8 cellular contexts compared by ENCODE assay signal in genomic region chr17:7916799-7917198, GRCh38. TPM values are rescaled to one million over a fixed set of nuclear protein-coding genes. Genes with fewer than 3 reads are reported as not detected.
DNase-seq lines count a peak whose midpoint lies in the region; ATAC-seq, FAIRE-seq and TF ChIP-seq lines count a peak whose summit lies in the region.

No MANE protein-coding gene starts in this region.

- WGBS in heart left ventricle, 4 donors, result 50 to 62% (median 58%) methylated on average over 2 of the region's 2 CpGs
- 63% methylated on average over 2 of the region's 2 CpGs for WGBS in mesenchymal stem cell
- WGBS in upper lobe of left lung, 2 donors, result 79 to 90% methylated on average over 2 of the region's 2 CpGs
- WGBS in spleen, 5 donors, result 90 to 93% (median 91%) methylated on average over 2 of the region's 2 CpGs; no CpG with 5 or more reads in 1 of the 5 donors
- WGBS in small intestine, 3 donors, result 81 to 93% (median 90%) methylated on average over 2 of the region's 2 CpGs

- H3K27me3 ChIP-seq in heart left ventricle, result no peaks in the 10 kb centered on the region
- no peaks in the 10 kb centered on the region for H3K27me3 ChIP-seq in astrocyte (ENCODE audit: insufficient read depth, low read length)
- H3K27me3 ChIP-seq in mesenchymal stem cell (ENCODE audit: control insufficient read depth in 1 of 2, insufficient read depth in 1 of 2, low read length in 2 of 2), result no peaks in the 10 kb centered on the region
- no peaks in the 10 kb centered on the region for H3K27me3 ChIP-seq in upper lobe of left lung
- no peaks in the 10 kb centered on the region for H3K27me3 ChIP-seq in spleen (replicated peaks in 1 of 7)
- no peaks in the 10 kb centered on the region for H3K27me3 ChIP-seq in small intestine (ENCODE audit: control insufficient read depth in 2 of 2, insufficient read depth in 2 of 2, low read length in 2 of 2)

- peaks cover 0 to 32% (median 25%) of the 10 kb centered on the region in 12 donors for H3K4me1 ChIP-seq in heart left ventricle
- peaks cover 21% of the 10 kb centered on the region for H3K4me1 ChIP-seq in astrocyte (ENCODE audit: insufficient read depth, low read length)
- H3K4me1 ChIP-seq in mesenchymal stem cell (ENCODE audit: control insufficient read depth, insufficient read depth, low read depth, low read length), result peaks cover 15% of the 10 kb centered on the region
- H3K4me1 ChIP-seq in upper lobe of left lung, result peaks cover 20 to 26% (median 25%) of the 10 kb centered on the region in 4 donors
- H3K4me1 ChIP-seq in spleen, result peaks cover 12 to 39% (median 27%) of the 10 kb centered on the region in 6 donors
- H3K4me1 ChIP-seq in small intestine (ENCODE audit: control insufficient read depth in 2 of 2, insufficient read depth in 1 of 2, low read depth in 1 of 2, low read length in 1 of 2), result no peaks in the 10 kb centered on the region

- H3K4me3 ChIP-seq in heart left ventricle (peak overlapping the region in 9 of 12 donors; percentile 51 to 83 (median 65)), astrocyte (ENCODE audit: insufficient read depth, low read depth, low read length) (peak overlapping the region; percentile 31), mesenchymal stem cell (ENCODE audit: insufficient read depth in 1 of 2, low read depth in 1 of 2, low read length in 2 of 2) (peak overlapping the region in 1 of 2 experiments; percentile 75), upper lobe of left lung (peak overlapping the region in 1 of 4 donors; percentile 65), spleen (peak overlapping the region in 2 of 8 donors; percentile 66 to 78), small intestine (ENCODE audit: low read depth in 1 of 2, low read length in 2 of 2) (no peak overlapping the region)

- H3K23ac ChIP-seq in mesenchymal stem cell (ENCODE audit: low read length in 2 of 2), result no peak overlapping the region

- H2AFZ ChIP-seq in astrocyte (ENCODE audit: low read depth, low read length), result peak overlapping the region; percentile 80
- no peak overlapping the region for H2AFZ ChIP-seq in mesenchymal stem cell (ENCODE audit: low read depth, low read length)

- no peaks in the 10 kb centered on the region for H3K36me3 Mint-ChIP-seq in astrocyte (ENCODE audit: low read depth, unreplicated experiment)

- H3K27ac ChIP-seq in heart left ventricle (peak overlapping the region in 11 of 12 donors; percentile 89 to 98 (median 95)), astrocyte (ENCODE audit: low read depth, low read length) (peak overlapping the region; percentile 81), mesenchymal stem cell (ENCODE audit: low read length, poor library complexity, severe bottlenecking) (no peak overlapping the region), upper lobe of left lung (peak overlapping the region; percentile 94 to 98 (median 96)), spleen (peak overlapping the region in 4 of 8 donors; percentile 90 to 93 (median 92)), small intestine (ENCODE audit: low read depth in 1 of 2, low read length in 1 of 2) (peak overlapping the region in 1 of 2 donors; percentile 95)

- no peaks in the 10 kb centered on the region for H3K79me2 ChIP-seq in astrocyte (ENCODE audit: insufficient read depth, low read length)

- no peak for TF ChIP-seq EP300 in upper lobe of left lung (IDR thresholded peaks at IDR 0.05)

- peaks cover 7% of the 10 kb centered on the region for H3K4me1 Mint-ChIP-seq in astrocyte (ENCODE audit: low read depth, unreplicated experiment)

- H3K9me3 Mint-ChIP-seq in astrocyte (ENCODE audit: unreplicated experiment), result no peaks in the 10 kb centered on the region

- ATAC-seq in heart left ventricle, result no peak
- ATAC-seq in Right ventricle myocardium inferior, result no peak
- ATAC-seq in upper lobe of left lung (ENCODE audit: low FRiP score in 2 of 2), result no peak
- no peak for ATAC-seq in HG03442 (IDR thresholded peaks at IDR 0.05; ENCODE audit: unreplicated experiment)

- no peak overlapping the region for H3K18ac ChIP-seq in mesenchymal stem cell (ENCODE audit: low read depth in 1 of 2, low read length in 2 of 2)

- H4K8ac ChIP-seq in mesenchymal stem cell (ENCODE audit: low read length), result peak overlapping the region; percentile 1

- no peak overlapping the region for H2BK15ac ChIP-seq in mesenchymal stem cell (ENCODE audit: low read depth, poor library complexity, severe bottlenecking)

- H3K4me3 Mint-ChIP-seq in astrocyte (ENCODE audit: unreplicated experiment), result peak overlapping the region; percentile 81

- H3K9me3 ChIP-seq in heart left ventricle, result no peaks in the 10 kb centered on the region
- no peaks in the 10 kb centered on the region for H3K9me3 ChIP-seq in astrocyte (ENCODE audit: insufficient read depth, low read depth, low read length)
- H3K9me3 ChIP-seq in mesenchymal stem cell (ENCODE audit: control insufficient read depth, low read length), result no peaks in the 10 kb centered on the region
- no peaks in the 10 kb centered on the region for H3K9me3 ChIP-seq in upper lobe of left lung
- H3K9me3 ChIP-seq in spleen, result no peaks in the 10 kb centered on the region
- no peaks in the 10 kb centered on the region for H3K9me3 ChIP-seq in small intestine (ENCODE audit: control insufficient read depth, low read depth)

- no peak for FAIRE-seq in astrocyte (lab: Jason Lieb, UNC)
- FAIRE-seq in small intestine (lab: Jason Lieb, UNC), result no peak

- H3K36me3 ChIP-seq in heart left ventricle, result peaks cover 0 to 4% (median 0%) of the 10 kb centered on the region in 9 donors
- H3K36me3 ChIP-seq in astrocyte (ENCODE audit: insufficient read depth, low read length), result no peaks in the 10 kb centered on the region
- peaks cover 7 to 9% of the 10 kb centered on the region in 2 experiments for H3K36me3 ChIP-seq in mesenchymal stem cell (ENCODE audit: control insufficient read depth in 1 of 2, insufficient read depth in 2 of 2, low read depth in 1 of 2, low read length in 2 of 2)
- no peaks in the 10 kb centered on the region for H3K36me3 ChIP-seq in upper lobe of left lung
- H3K36me3 ChIP-seq in spleen, result peaks cover 0 to 8% (median 4%) of the 10 kb centered on the region in 6 donors
- no peaks in the 10 kb centered on the region for H3K36me3 ChIP-seq in small intestine (ENCODE audit: control insufficient read depth in 2 of 2, insufficient read depth in 2 of 2, low read length in 2 of 2)

- peaks cover 7% of the 10 kb centered on the region for H3K27me3 Mint-ChIP-seq in astrocyte (ENCODE audit: low read depth, unreplicated experiment)

- intact Hi-C loops in heart left ventricle (cut with DNase I), result loop anchor here in 1 of 10 donors (10.0 kb wide), 1 partner anchor 138 kb away; no protein-coding TSS in a partner anchor
- intact Hi-C loops in Right ventricle myocardium inferior (cut with DNase I), result no loop called here
- intact Hi-C loops in spleen (cut with DNase I; ENCODE audit: low total_unique reads), result loop anchor here (2.0 kb wide), 1 partner anchor 74 kb away; no protein-coding TSS in a partner anchor

- peak overlapping the region; percentile 92 for H3K27ac Mint-ChIP-seq in astrocyte (ENCODE audit: unreplicated experiment)

- peak overlapping the region; percentile 91 for H3K4me2 ChIP-seq in astrocyte (ENCODE audit: low read length)
- no peak overlapping the region for H3K4me2 ChIP-seq in mesenchymal stem cell (ENCODE audit: low read length, poor library complexity, severe bottlenecking)

- H4K20me1 ChIP-seq in astrocyte (ENCODE audit: insufficient read depth, low read length), result peaks cover 10% of the 10 kb centered on the region

- no peak overlapping the region for H2BK12ac ChIP-seq in mesenchymal stem cell (ENCODE audit: low read length in 2 of 2)

- H3K4ac ChIP-seq in mesenchymal stem cell (ENCODE audit: low read depth in 1 of 2, low read length in 2 of 2), result no peak overlapping the region

- no peak overlapping the region for H2BK5ac ChIP-seq in mesenchymal stem cell (ENCODE audit: low read depth, low read length, poor library complexity, severe bottlenecking)

- TF ChIP-seq POLR2A in heart left ventricle (IDR thresholded peaks at IDR 0.05) (no peak), upper lobe of left lung (IDR thresholded peaks at IDR 0.05) (no peak), spleen (IDR thresholded peaks at IDR 0.05) (no peak)

- TF ChIP-seq CTCF in heart left ventricle (IDR thresholded peaks at IDR 0.05) (no peak), astrocyte (IDR thresholded peaks at IDR 0.05; ENCODE audit: insufficient read depth, low read depth, low read length) (no peak), upper lobe of left lung (IDR thresholded peaks at IDR 0.05) (no peak), spleen (IDR thresholded peaks at IDR 0.05 in 8 of 11, conservative IDR thresholded peaks at IDR 0.05 in 3 of 11) (no peak)

- H4K91ac ChIP-seq in mesenchymal stem cell (ENCODE audit: low read length), result no peak overlapping the region

- no peak overlapping the region for H2AK5ac ChIP-seq in mesenchymal stem cell (ENCODE audit: low read length, severe bottlenecking)

- H3K79me1 ChIP-seq in mesenchymal stem cell (replicated peaks; ENCODE audit: low read length, poor library complexity, severe bottlenecking), result peaks cover 2% of the 10 kb centered on the region

- peak in 1 of 5 donors; percentile 5 for DNase-seq in heart left ventricle
- no peak for DNase-seq in Right ventricle myocardium inferior (ENCODE audit: missing footprints)
- DNase-seq in astrocyte (ENCODE audit: low read depth), result peak; percentile 74
- peak; percentile 2 for DNase-seq in mesenchymal stem cell
- DNase-seq in upper lobe of left lung, result no peak
- no peak for DNase-seq in spleen
- DNase-seq in small intestine, result no peak

- H2BK120ac ChIP-seq in mesenchymal stem cell (ENCODE audit: low read depth, low read length), result no peak overlapping the region

- peak overlapping the region; percentile 69 for H3K9ac ChIP-seq in astrocyte (ENCODE audit: low read length)
- H3K9ac ChIP-seq in mesenchymal stem cell (ENCODE audit: low read length), result peak overlapping the region; percentile 89

- H3K14ac ChIP-seq in mesenchymal stem cell (ENCODE audit: low read length in 2 of 2), result no peak overlapping the region

RNA-seq across cellular contexts. Expression of gene RNF227, which starts 0.7 kb away (rescaled TPM):
- 1 to 10 TPM in 5 of 9 donors, under 1 TPM in 4; 0.51 to 4.9 (median 1.1) TPM for total RNA-seq in heart left ventricle
- under 1 TPM; 0.79 to 0.88 TPM for polyA plus RNA-seq in heart left ventricle
- 0.70 TPM for total RNA-seq in Right ventricle myocardium inferior
- 0.54 and 1.1 TPM in 2 replicates for total RNA-seq in astrocyte
- polyA plus RNA-seq in mesenchymal stem cell (2013, experiment 1 of 2), result 0.39 TPM
- polyA plus RNA-seq in mesenchymal stem cell (2013, experiment 2 of 2), result 0.38 TPM
- total RNA-seq in upper lobe of left lung, result 10 to 100 TPM in 1 of 6 donors, 1 to 10 TPM in 5; 5.5 to 24.5 (median 6.3) TPM
- 10 to 100 TPM in 1 of 7 donors, 1 to 10 TPM in 6; 2.5 to 20.7 (median 3.4) TPM for total RNA-seq in spleen
- 1 to 10 TPM; 2.4 to 4.0 (median 3.8) TPM for polyA plus RNA-seq in spleen
- 1 to 10 TPM; 1.9 to 2.7 (median 2.2) TPM for polyA plus RNA-seq in small intestine

RNA-seq across cellular contexts. Expression of gene KCNAB3, which starts 12.9 kb away (rescaled TPM):
- total RNA-seq in heart left ventricle (1 to 10 TPM in 2 of 9 donors, under 1 TPM in 5, not detected in 2; 0.19 to 1.7 (median 0.38) TPM), Right ventricle myocardium inferior (0.32 TPM), astrocyte (1.0 and 1.4 TPM in 2 replicates), upper lobe of left lung (1 to 10 TPM; 4.2 to 10.0 (median 5.7) TPM), spleen (1 to 10 TPM; 1.1 to 6.3 (median 4.2) TPM)
- polyA plus RNA-seq in heart left ventricle (under 1 TPM; 0.22 to 0.88 TPM), spleen (1 to 10 TPM; 2.3 to 5.6 (median 2.9) TPM), small intestine (1 to 10 TPM; 1.3 to 1.8 (median 1.6) TPM)
- polyA plus RNA-seq in mesenchymal stem cell (2013, experiment 1 of 2), result 1.5 TPM
- polyA plus RNA-seq in mesenchymal stem cell (2013, experiment 2 of 2), result 0.95 TPM

RNA-seq across cellular contexts. Expression of gene TRAPPC1, which starts 14.9 kb away (rescaled TPM):
- total RNA-seq in heart left ventricle, result 100 to 1,000 TPM in 6 of 9 donors, 10 to 100 TPM in 3; 60.8 to 170 (median 125) TPM
- polyA plus RNA-seq in heart left ventricle, result 100 to 1,000 TPM; 136 to 156 TPM
- total RNA-seq in Right ventricle myocardium inferior, result 118 TPM
- 184 and 188 TPM in 2 replicates for total RNA-seq in astrocyte
- polyA plus RNA-seq in mesenchymal stem cell (2013, experiment 1 of 2), result 267 TPM
- polyA plus RNA-seq in mesenchymal stem cell (2013, experiment 2 of 2), result 276 TPM
- total RNA-seq in upper lobe of left lung, result 100 to 1,000 TPM in 2 of 6 donors, 10 to 100 TPM in 4; 70.4 to 148 (median 95.8) TPM
- 100 to 1,000 TPM in 3 of 7 donors, 10 to 100 TPM in 4; 71.1 to 120 (median 98.9) TPM for total RNA-seq in spleen
- 100 to 1,000 TPM; 128 to 172 (median 135) TPM for polyA plus RNA-seq in spleen
- 100 to 1,000 TPM; 104 to 152 (median 132) TPM for polyA plus RNA-seq in small intestine

RNA-seq across cellular contexts. Expression of gene CNTROB, which starts 15.2 kb away (rescaled TPM):
- 10 to 100 TPM in 4 of 9 donors, 1 to 10 TPM in 5; 7.9 to 19.2 (median 9.7) TPM for total RNA-seq in heart left ventricle
- polyA plus RNA-seq in heart left ventricle, result 10 to 100 TPM; 11.2 to 15.4 TPM
- total RNA-seq in Right ventricle myocardium inferior, result 9.6 TPM
- total RNA-seq in astrocyte, result 22.3 and 25.3 TPM in 2 replicates
- polyA plus RNA-seq in mesenchymal stem cell (2013, experiment 1 of 2), result 24.6 TPM
- 23.1 TPM for polyA plus RNA-seq in mesenchymal stem cell (2013, experiment 2 of 2)
- total RNA-seq in upper lobe of left lung, result 100 to 1,000 TPM in 2 of 6 donors, 10 to 100 TPM in 4; 50.6 to 216 (median 88.3) TPM
- 10 to 100 TPM; 22.6 to 27.0 (median 25.2) TPM for total RNA-seq in spleen
- polyA plus RNA-seq in spleen, result 10 to 100 TPM; 19.6 to 27.1 (median 24.2) TPM
- polyA plus RNA-seq in small intestine, result 10 to 100 TPM; 18.4 to 24.4 (median 23.7) TPM

RNA-seq across cellular contexts. Expression of gene CHD3, which starts 28.2 kb away (rescaled TPM):
- total RNA-seq in heart left ventricle (10 to 100 TPM in 6 of 9 donors, 1 to 10 TPM in 3; 6.7 to 30.6 (median 13.6) TPM), Right ventricle myocardium inferior (18.0 TPM), astrocyte (109 and 111 TPM in 2 replicates), upper lobe of left lung (100 to 1,000 TPM in 2 of 6 donors, 10 to 100 TPM in 4; 68.1 to 183 (median 91.3) TPM), spleen (100 to 1,000 TPM in 2 of 7 donors, 10 to 100 TPM in 5; 60.9 to 117 (median 83.6) TPM)
- polyA plus RNA-seq in heart left ventricle (10 to 100 TPM; 17.5 to 17.9 TPM), spleen (10 to 100 TPM; 37.0 to 84.3 (median 71.8) TPM), small intestine (10 to 100 TPM; 23.7 to 60.4 (median 25.7) TPM)
- polyA plus RNA-seq in mesenchymal stem cell (2013, experiment 1 of 2), result 56.3 TPM
- polyA plus RNA-seq in mesenchymal stem cell (2013, experiment 2 of 2), result 50.2 TPM

Comparison
In these comparisons a context has a peak if more than half of its experiments do, and no peak if none do; other contexts are left out.
1. DNase-seq: peak in astrocyte (single experiment) and mesenchymal stem cell (single experiment); none in Right ventricle myocardium inferior (single experiment), upper lobe of left lung (0 of 2), spleen (single experiment) and small intestine (single experiment).
2. H3K4me3 ChIP-seq: peak in heart left ventricle (9 of 12) and astrocyte (single experiment); none in small intestine (0 of 2).